6 cellular contexts compared by ENCODE assay signal in genomic region chr7:55980266-55980665, GRCh38.
"Had no signal": no experiment of that assay in that cellular context is flagged by ENCODE, and none has a peak within 500 bp of the region (broad histone marks: within the 10 kb centered on the region; RNA-seq: fewer than 3 reads in every experiment).

No MANE protein-coding gene starts in this region.

- H3K4me3 ChIP-seq: GM23338 had no signal

- DNase-seq: H9, HCEC 1CT, KG1 had no signal

- ATAC-seq: GM23338 had no signal

- FAIRE-seq: H1, H54 had no signal

- H2AFZ ChIP-seq: GM23338 had no signal

- H3K4me2 ChIP-seq: GM23338 had no signal
